ENCODE assay signal across 23 cellular contexts in the genomic region with DNA sequence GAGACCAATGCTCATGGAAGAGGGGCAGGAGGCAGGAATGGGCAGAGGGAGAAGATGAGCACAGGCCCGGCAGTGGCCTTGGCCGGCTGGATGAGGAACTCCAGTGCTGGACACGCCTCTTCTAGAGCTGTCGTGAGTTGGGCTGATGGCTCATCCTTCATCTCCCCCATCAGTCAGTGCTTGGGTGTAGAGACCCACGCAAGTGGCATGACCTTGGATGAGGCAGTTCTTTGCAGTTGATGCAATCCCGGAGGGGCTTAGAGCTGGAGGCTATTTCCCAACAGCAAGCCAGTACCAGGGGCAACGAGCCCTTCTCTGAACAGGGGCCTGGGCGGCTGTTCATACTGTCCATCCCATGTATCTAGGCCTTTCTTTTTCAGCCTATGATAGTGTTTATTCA. TPM values are rescaled to one million over a fixed set of nuclear protein-coding genes. Genes with fewer than 3 reads are reported as not detected.
"Had no signal": no experiment of that assay in that cellular context is flagged by ENCODE, and none has a peak within 500 bp of the region (broad histone marks: within the 10 kb centered on the region; RNA-seq: fewer than 3 reads in every experiment).

No MANE protein-coding gene starts in this region.

- H3K27ac ChIP-seq: left lung, lower lobe of right lung, pancreas, prostate gland, sigmoid colon, spleen, tibial nerve, uterus had no signal

- H3K4me3 ChIP-seq: left lung, lower lobe of right lung, pancreas, prostate gland, sigmoid colon, spleen, tibial nerve, uterus had no signal

- ATAC-seq: left lung; lower lobe of right lung; naive thymus-derived CD8-positive, alpha-beta T cell; pancreas; right cardiac atrium; stimulated activated effector memory CD8-positive, alpha-beta T cell treated with anti-CD3 and anti-CD28 coated beads, Interleukin-12 subunit alpha, Interleukin-12 subunit beta, amount 100 ng/mL, for 72 hours; stimulated activated naive CD8-positive, alpha-beta T cell treated with anti-CD3 and anti-CD28 coated beads, Interleukin-15, amount 100 ng/mL, for 72 hours had no signal

- H3K27me3 ChIP-seq: pancreas, tibial nerve, uterus had no signal

- FAIRE-seq: keratinocyte, pancreas, small intestine had no signal

- H3K9me3 ChIP-seq: left lung, lower lobe of right lung, pancreas, prostate gland, sigmoid colon, spleen, tibial nerve, uterus had no signal

- DNase-seq: hippocampal formation; kidney glomerular epithelial cell; left lung; lower lobe of right lung; mammary epithelial cell; mesenchymal stem cell; naive thymus-derived CD8-positive, alpha-beta T cell; nucleus accumbens; pancreas; retina; right cardiac atrium; sigmoid colon; spleen; stimulated activated CD4-positive, alpha-beta T cell treated with anti-CD3 and anti-CD28 coated beads, Interleukin-4, amount 100 ng/mL, for 24 hours; stimulated activated naive CD4-positive, alpha-beta T cell treated with Interleukin-2 at 50 U/mL for 16 hours; stimulated activated naive CD8-positive, alpha-beta T cell treated with anti-CD3 and anti-CD28 coated beads, Interleukin-15, amount 100 ng/mL, for 72 hours; substantia nigra; uterus had no signal

- H3K4me1 ChIP-seq: pancreas, prostate gland, uterus had no signal

- H3K36me3 ChIP-seq: left lung, lower lobe of right lung, pancreas, prostate gland, sigmoid colon, spleen, tibial nerve, uterus had no signal

RNA-seq across cellular contexts. Expression of gene ARAP3, which starts 25.5 kb away (rescaled TPM):
- polyA plus RNA-seq: naive thymus-derived CD8-positive, alpha-beta T cell had no signal
